Comparison of ENCODE assay signal across 33 cellular contexts in genomic region chr6:162772466-162772865, GRCh38. TPM values are rescaled to one million over a fixed set of nuclear protein-coding genes. Genes with fewer than 3 reads are reported as not detected.
"Had no signal": no experiment of that assay in that cellular context is flagged by ENCODE, and none has a peak within 500 bp of the region (broad histone marks: within the 10 kb centered on the region; RNA-seq: fewer than 3 reads in every experiment).

No MANE protein-coding gene starts in this region.

- DNase-seq: activated B cell treated with CpG ODN at 0.5 μM for 24 hours; activated CD4-positive, alpha-beta memory T cell treated with anti-CD3 and anti-CD28 coated beads for 36 hours; activated CD4-positive, alpha-beta T cell treated with anti-CD3 and anti-CD28 coated beads for 48 hours; activated CD4-positive, alpha-beta T cell treated with anti-CD3 and anti-CD28 coated beads, Interleukin-2, amount 50 U/mL, for 1 hour; activated CD8-positive, alpha-beta memory T cell treated with anti-CD3 and anti-CD28 coated beads, Interleukin-2, amount 10 ng/mL, durations not matched to agents 7 days and 5 days; activated CD8-positive, alpha-beta memory T cell treated with anti-CD3 and anti-CD28 coated beads, Interleukin-2, amount 50 U/mL, for 4 hours; activated CD8-positive, alpha-beta T cell treated with anti-CD3 and anti-CD28 coated beads, Interleukin-2, amount 10 ng/mL, durations not matched to agents 7 days and 5 days; activated effector memory CD4-positive, alpha-beta T cell treated with anti-CD3 and anti-CD28 coated beads, Interleukin-2, amount 50 U/mL, for 16 hours; activated naive CD4-positive, alpha-beta T cell treated with anti-CD3 and anti-CD28 coated beads, Interleukin-2, amount 10 ng/mL, durations not matched to agents 7 days and 5 days; activated naive CD8-positive, alpha-beta T cell treated with anti-CD3 and anti-CD28 coated beads, Interleukin-2, amount 10 ng/mL, durations not matched to agents 7 days and 5 days; activated T-cell treated with anti-CD3 and anti-CD28 coated beads, Interleukin-2, amount 50 U/mL, for 1 hour; activated T-cell treated with anti-CD3 and anti-CD28 coated beads, Interleukin-2, amount 50 U/mL, for 48 hours; central memory CD4-positive, alpha-beta T cell; cerebellar nuclear complex; colonic mucosa; effector memory CD4-positive, alpha-beta T cell; endodermal cell; foreskin fibroblast; T-helper 1 cell; T-helper 17 cell; T1000; WERI-Rb-1 had no signal

- H3K4me1 ChIP-seq: ascending aorta, breast epithelium, colonic mucosa had no signal

- H3K4me1 Mint-ChIP-seq: activated B cell treated with CpG ODN at 0.5 μM for 24 hours; activated CD8-positive, alpha-beta memory T cell treated with anti-CD3 and anti-CD28 coated beads, Interleukin-2, amount 10 ng/mL, durations not matched to agents 7 days and 5 days; activated naive CD4-positive, alpha-beta T cell treated with anti-CD3 and anti-CD28 coated beads, Interleukin-2, amount 10 ng/mL, durations not matched to agents 7 days and 5 days; endodermal cell had no signal

- H3K9me3 ChIP-seq: ascending aorta, breast epithelium, colonic mucosa had no signal

- H3K36me3 ChIP-seq: ascending aorta, breast epithelium, cardiac muscle cell, colonic mucosa, WERI-Rb-1 had no signal

- H3K9me3 Mint-ChIP-seq: activated CD4-positive, alpha-beta memory T cell treated with anti-CD3 and anti-CD28 coated beads for 36 hours; activated naive CD4-positive, alpha-beta T cell treated with anti-CD3 and anti-CD28 coated beads, Interleukin-2, amount 10 ng/mL, durations not matched to agents 7 days and 5 days; activated naive CD4-positive, alpha-beta T cell treated with anti-CD3 and anti-CD28 coated beads, Interleukin-2, amount 50 U/mL, for 72 hours; activated T-helper 1 cell treated with anti-CD3 and anti-CD28 coated beads, Interleukin-12 subunit alpha, Interleukin-12 subunit beta, Interleukin-2, Interleukin-4 antibody, amounts not matched to agents 30 ng/mL and 10 ng/mL and 1 ng/mL, durations not matched to agents 14 hours and 24 hours and 36 hours; activated T-helper 2 cell treated with anti-CD3 and anti-CD28 coated beads, Interferon-gamma antibody, Interleukin-2, Interleukin-4, amounts not matched to agents 10 μg/mL and 5 μg/mL and 100 μg/mL, durations not matched to agents 14 hours and 24 hours and 36 hours; endodermal cell; T-helper 2 cell treated with Interferon-gamma antibody and Interleukin-4, amounts not matched to agents 5 μg/mL and 100 μg/mL, for 36 hours had no signal

- H3K4me3 ChIP-seq: ascending aorta, breast epithelium, cardiac muscle cell, colonic mucosa had no signal

- H3K27ac Mint-ChIP-seq: activated B cell treated with CpG ODN at 0.5 μM for 24 hours; activated CD4-positive, alpha-beta memory T cell treated with anti-CD3 and anti-CD28 coated beads for 36 hours; activated CD8-positive, alpha-beta memory T cell treated with anti-CD3 and anti-CD28 coated beads, Interleukin-2, amount 10 ng/mL, durations not matched to agents 7 days and 5 days; activated CD8-positive, alpha-beta T cell treated with anti-CD3 and anti-CD28 coated beads, Interleukin-2, amount 10 ng/mL, durations not matched to agents 7 days and 5 days; activated naive CD4-positive, alpha-beta T cell treated with anti-CD3 and anti-CD28 coated beads, Interleukin-2, amount 10 ng/mL, durations not matched to agents 7 days and 5 days; activated naive CD4-positive, alpha-beta T cell treated with anti-CD3 and anti-CD28 coated beads, Interleukin-2, amount 50 U/mL, for 72 hours; activated naive CD8-positive, alpha-beta T cell treated with anti-CD3 and anti-CD28 coated beads, Interleukin-2, amount 10 ng/mL, durations not matched to agents 7 days and 5 days; activated T-helper 1 cell treated with anti-CD3 and anti-CD28 coated beads, Interleukin-12 subunit alpha, Interleukin-12 subunit beta, Interleukin-2, Interleukin-4 antibody, amounts not matched to agents 30 ng/mL and 10 ng/mL and 1 ng/mL, durations not matched to agents 14 hours and 24 hours and 36 hours; activated T-helper 2 cell treated with anti-CD3 and anti-CD28 coated beads, Interferon-gamma antibody, Interleukin-2, Interleukin-4, amounts not matched to agents 10 μg/mL and 5 μg/mL and 100 μg/mL, durations not matched to agents 14 hours and 24 hours and 36 hours; endodermal cell; T-helper 17 cell; T-helper 2 cell treated with Interferon-gamma antibody and Interleukin-4, amounts not matched to agents 5 μg/mL and 100 μg/mL, for 36 hours had no signal

- H3K27me3 ChIP-seq: ascending aorta, breast epithelium, cardiac muscle cell, colonic mucosa had no signal

- H3K27ac ChIP-seq: ascending aorta, breast epithelium, cardiac muscle cell, colonic mucosa, WERI-Rb-1 had no signal

- H3K27me3 Mint-ChIP-seq: activated B cell treated with CpG ODN at 0.5 μM for 24 hours; activated CD4-positive, alpha-beta memory T cell treated with anti-CD3 and anti-CD28 coated beads for 36 hours; activated CD8-positive, alpha-beta memory T cell treated with anti-CD3 and anti-CD28 coated beads, Interleukin-2, amount 10 ng/mL, durations not matched to agents 7 days and 5 days; activated naive CD4-positive, alpha-beta T cell treated with anti-CD3 and anti-CD28 coated beads, Interleukin-2, amount 10 ng/mL, durations not matched to agents 7 days and 5 days; activated naive CD8-positive, alpha-beta T cell treated with anti-CD3 and anti-CD28 coated beads, Interleukin-2, amount 10 ng/mL, durations not matched to agents 7 days and 5 days; brain; T-helper 17 cell had no signal

- ATAC-seq: activated CD4-positive, CD25-positive, alpha-beta regulatory T cell treated with anti-CD3 and anti-CD28 coated beads, Interleukin-2, amount 50 U/mL, for 24 hours; activated CD8-positive, alpha-beta memory T cell treated with anti-CD3 and anti-CD28 coated beads, Interleukin-2, amount 10 ng/mL, durations not matched to agents 7 days and 5 days; activated CD8-positive, alpha-beta T cell treated with anti-CD3 and anti-CD28 coated beads, Interleukin-2, amount 10 ng/mL, durations not matched to agents 7 days and 5 days; activated naive CD4-positive, alpha-beta T cell treated with anti-CD3 and anti-CD28 coated beads, Interleukin-2, amount 50 U/mL, for 72 hours; esophagus mucosa; T-helper 17 cell had no signal

- H3K4me3 Mint-ChIP-seq: activated B cell treated with CpG ODN at 0.5 μM for 24 hours; activated CD4-positive, alpha-beta memory T cell treated with anti-CD3 and anti-CD28 coated beads for 36 hours; activated CD8-positive, alpha-beta memory T cell treated with anti-CD3 and anti-CD28 coated beads, Interleukin-2, amount 10 ng/mL, durations not matched to agents 7 days and 5 days; activated CD8-positive, alpha-beta T cell treated with anti-CD3 and anti-CD28 coated beads, Interleukin-2, amount 10 ng/mL, durations not matched to agents 7 days and 5 days; activated naive CD4-positive, alpha-beta T cell treated with anti-CD3 and anti-CD28 coated beads, Interleukin-2, amount 10 ng/mL, durations not matched to agents 7 days and 5 days; activated naive CD8-positive, alpha-beta T cell treated with anti-CD3 and anti-CD28 coated beads, Interleukin-2, amount 10 ng/mL, durations not matched to agents 7 days and 5 days; activated T-helper 1 cell treated with anti-CD3 and anti-CD28 coated beads, Interleukin-12 subunit alpha, Interleukin-12 subunit beta, Interleukin-2, Interleukin-4 antibody, amounts not matched to agents 30 ng/mL and 10 ng/mL and 1 ng/mL, durations not matched to agents 14 hours and 24 hours and 36 hours; brain; endodermal cell; T-helper 17 cell; T-helper 2 cell treated with Interferon-gamma antibody and Interleukin-4, amounts not matched to agents 5 μg/mL and 100 μg/mL, for 36 hours had no signal

- H3K36me3 Mint-ChIP-seq: activated CD4-positive, alpha-beta memory T cell treated with anti-CD3 and anti-CD28 coated beads for 36 hours; activated CD8-positive, alpha-beta memory T cell treated with anti-CD3 and anti-CD28 coated beads, Interleukin-2, amount 10 ng/mL, durations not matched to agents 7 days and 5 days; activated naive CD4-positive, alpha-beta T cell treated with anti-CD3 and anti-CD28 coated beads, Interleukin-2, amount 10 ng/mL, durations not matched to agents 7 days and 5 days; activated naive CD4-positive, alpha-beta T cell treated with anti-CD3 and anti-CD28 coated beads, Interleukin-2, amount 50 U/mL, for 72 hours; activated naive CD8-positive, alpha-beta T cell treated with anti-CD3 and anti-CD28 coated beads, Interleukin-2, amount 10 ng/mL, durations not matched to agents 7 days and 5 days had no signal

RNA-seq across cellular contexts. Expression of gene PACRG, which starts 44.7 kb away (rescaled TPM):
- total RNA-seq: activated B cell treated with CpG ODN at 0.5 μM for 24 hours; activated CD4-positive, alpha-beta memory T cell treated with anti-CD3 and anti-CD28 coated beads for 36 hours; activated CD8-positive, alpha-beta memory T cell treated with anti-CD3 and anti-CD28 coated beads for 36 hours; activated CD8-positive, alpha-beta memory T cell treated with anti-CD3 and anti-CD28 coated beads, Interleukin-2, amount 10 ng/mL, durations not matched to agents 7 days and 5 days; activated T-helper 2 cell treated with anti-CD3 and anti-CD28 coated beads, Interferon-gamma antibody, Interleukin-2, Interleukin-4, amounts not matched to agents 10 μg/mL and 5 μg/mL and 100 μg/mL, durations not matched to agents 14 hours and 24 hours and 36 hours; ascending aorta had no signal

RNA-seq across cellular contexts. Expression of gene PRKN, which starts 44.9 kb away (rescaled TPM):
- total RNA-seq: activated CD8-positive, alpha-beta memory T cell treated with anti-CD3 and anti-CD28 coated beads for 36 hours; activated CD8-positive, alpha-beta memory T cell treated with anti-CD3 and anti-CD28 coated beads, Interleukin-2, amount 10 ng/mL, durations not matched to agents 7 days and 5 days; activated T-helper 1 cell treated with anti-CD3 and anti-CD28 coated beads, Interleukin-12 subunit alpha, Interleukin-12 subunit beta, Interleukin-2, Interleukin-4 antibody, amounts not matched to agents 30 ng/mL and 10 ng/mL and 1 ng/mL, durations not matched to agents 14 hours and 24 hours and 36 hours; activated T-helper 2 cell treated with anti-CD3 and anti-CD28 coated beads, Interferon-gamma antibody, Interleukin-2, Interleukin-4, amounts not matched to agents 10 μg/mL and 5 μg/mL and 100 μg/mL, durations not matched to agents 14 hours and 24 hours and 36 hours had no signal
